8 cellular contexts compared by ENCODE assay signal in genomic region chr12:45727301-45727993, GRCh38. TPM values are rescaled to one million over a fixed set of nuclear protein-coding genes. Genes with fewer than 3 reads are reported as not detected.
DNase-seq lines count a peak whose midpoint lies in the region; ATAC-seq and TF ChIP-seq lines count a peak whose summit lies in the region.

No MANE protein-coding gene starts in this region.

- no peaks in the 10 kb centered on the region for H3K27me3 Mint-ChIP-seq in activated CD4-positive, alpha-beta T cell treated with anti-CD3 and anti-CD28 coated beads, Interleukin-2, amount 10 ng/mL, durations not matched to agents 24 days and 14 days

- ATAC-seq in GM19328 (IDR thresholded peaks at IDR 0.05; ENCODE audit: unreplicated experiment) (peak; percentile 41), HG03469 (IDR thresholded peaks at IDR 0.05; ENCODE audit: unreplicated experiment) (peak; percentile 54), left colon (peak; percentile 69)

- H3K36me3 ChIP-seq in BLaER1 treated with 17β-estradiol and CSF1 and Interleukin-3, amounts not matched to agents 10 nM and 100 nM, result peaks cover 0 to 24% (median 5%) of the 10 kb centered on the region in 11 experiments; a peak in 11 of 22 replicates

- peak overlapping the region; percentile 99 for H3K27ac Mint-ChIP-seq in activated CD4-positive, alpha-beta T cell treated with anti-CD3 and anti-CD28 coated beads, Interleukin-2, amount 10 ng/mL, durations not matched to agents 24 days and 14 days

- H3K4me1 ChIP-seq in BLaER1 treated with 17β-estradiol and CSF1 and Interleukin-3, amounts not matched to agents 10 nM and 100 nM, result peaks cover 5 to 36% (median 22%) of the 10 kb centered on the region in 10 experiments; a peak in 18 of 20 replicates

- no peaks in the 10 kb centered on the region for H3K27me3 ChIP-seq in BLaER1 treated with 17β-estradiol and CSF1 and Interleukin-3, amounts not matched to agents 10 nM and 100 nM

- H3K9me3 ChIP-seq in BLaER1 treated with 17β-estradiol and CSF1 and Interleukin-3, amounts not matched to agents 10 nM and 100 nM (replicated peaks in 1 of 11), result no peaks in the 10 kb centered on the region

- H3K4me3 ChIP-seq in BLaER1 treated with 17β-estradiol and CSF1 and Interleukin-3, amounts not matched to agents 10 nM and 100 nM, result peak overlapping the region; percentile 81 to 98 (median 93)
- peak overlapping the region; percentile 93 for H3K4me3 ChIP-seq in coronary artery

- H3K9me3 Mint-ChIP-seq in activated CD4-positive, alpha-beta T cell treated with anti-CD3 and anti-CD28 coated beads, Interleukin-2, amount 10 ng/mL, durations not matched to agents 24 days and 14 days, result no peaks in the 10 kb centered on the region

- peak overlapping the region; percentile 96 to 100 (median 99) for H3K9ac ChIP-seq in BLaER1 treated with 17β-estradiol and CSF1 and Interleukin-3, amounts not matched to agents 10 nM and 100 nM

- H4K20me1 ChIP-seq in BLaER1 treated with 17β-estradiol and CSF1 and Interleukin-3, amounts not matched to agents 10 nM and 100 nM, result peaks cover 0 to 37% (median 15%) of the 10 kb centered on the region in 11 experiments; a peak in 13 of 22 replicates

- peak overlapping the region; percentile 96 to 100 (median 99) for H3K27ac ChIP-seq in BLaER1 treated with 17β-estradiol and CSF1 and Interleukin-3, amounts not matched to agents 10 nM and 100 nM
- H3K27ac ChIP-seq in coronary artery, result peak overlapping the region; percentile 94 to 100

- intact Hi-C loops in activated CD4-positive, alpha-beta T cell treated with anti-CD3 and anti-CD28 coated beads, Interleukin-2, amount 10 ng/mL, durations not matched to agents 24 days and 14 days (cut with micrococcal nuclease), result loop anchor here (1.0 to 10.0 kb wide), 9 partner anchors 41 to 1980 kb away; partner anchors contain the start of genes ANO6, RPAP3 and SCAF11
- intact Hi-C loops in left colon (cut with DNase I, micrococcal nuclease), result no loop called here

- DNase-seq in NCI-H526 (lab: John Stamatoyannopoulos, UW) (peak; percentile 97 to 98), coronary artery (ENCODE audit: low spot score) (peak; percentile 96), left colon (peak; percentile 92 to 98)
- peak; percentile 96 for DNase-seq in activated CD4-positive, alpha-beta T cell treated with anti-CD3 and anti-CD28 coated beads, Interleukin-2, amount 10 ng/mL, durations not matched to agents 24 days and 14 days
- peak; percentile 75 to 79 for DNase-seq in stimulated activated CD4-positive, alpha-beta T cell treated with anti-CD3 and anti-CD28 coated beads, Interleukin-1b, Interleukin-23, amount 100 ng/mL, for 4 hours (ENCODE audit: low read depth in 2 of 2)

- peak overlapping the region; percentile 91 for H3K4me3 Mint-ChIP-seq in activated CD4-positive, alpha-beta T cell treated with anti-CD3 and anti-CD28 coated beads, Interleukin-2, amount 10 ng/mL, durations not matched to agents 24 days and 14 days

- H3K4me1 Mint-ChIP-seq in activated CD4-positive, alpha-beta T cell treated with anti-CD3 and anti-CD28 coated beads, Interleukin-2, amount 10 ng/mL, durations not matched to agents 24 days and 14 days, result peaks cover 25% of the 10 kb centered on the region

- no peak for TF ChIP-seq CTCF in coronary artery (IDR thresholded peaks at IDR 0.05)

- H3K4me2 ChIP-seq in BLaER1 treated with 17β-estradiol and CSF1 and Interleukin-3, amounts not matched to agents 10 nM and 100 nM, result peak overlapping the region; percentile 67 to 94 (median 90)

- peaks cover 18% of the 10 kb centered on the region for H3K36me3 Mint-ChIP-seq in activated CD4-positive, alpha-beta T cell treated with anti-CD3 and anti-CD28 coated beads, Interleukin-2, amount 10 ng/mL, durations not matched to agents 24 days and 14 days (ENCODE audit: low read depth)

RNA-seq across cellular contexts. Expression of gene ARID2, which starts 2.1 kb away (rescaled TPM):
- total RNA-seq in activated CD4-positive, alpha-beta T cell treated with anti-CD3 and anti-CD28 coated beads, Interleukin-2, amount 10 ng/mL, durations not matched to agents 24 days and 14 days, result 36.4 and 37.8 TPM in 2 replicates
- total RNA-seq in left colon, result 10 to 100 TPM; 31.0 to 32.0 TPM

Comparison
In these comparisons a context has a peak if more than half of its experiments do, and no peak if none do; other contexts are left out.
1. Peak in every context shown above with its lines: DNase-seq, ATAC-seq, H3K4me3 ChIP-seq and H3K27ac ChIP-seq.